9 cellular contexts compared by ENCODE assay signal in genomic region chr5:76819851-76820280, GRCh38. TPM values are rescaled to one million over a fixed set of nuclear protein-coding genes. Genes with fewer than 3 reads are reported as not detected.
A peak's percentile ranks its signal among the peaks of the same experiment; 100 is the strongest.
DNase-seq lines count a peak whose midpoint lies in the region; TF ChIP-seq lines count a peak whose summit lies in the region.
"Had no signal": no experiment of that assay in that cellular context is flagged by ENCODE, and none has a peak within 500 bp of the region (broad histone marks: within the 10 kb centered on the region; RNA-seq: fewer than 3 reads in every experiment).

No MANE protein-coding gene starts in this region.

- WGBS in lower leg skin, 2 donors: 19 to 22% methylated on average over 23 to 27 of the region's 27 CpGs
- 29 to 30% methylated on average over 15 to 17 of the region's 27 CpGs for WGBS in thyroid gland, 2 donors

- H3K36me3 ChIP-seq in thyroid gland: no peaks in the 10 kb centered on the region
- H3K36me3 ChIP-seq in WERI-Rb-1: no peaks in the 10 kb centered on the region

- peaks cover 20% of the 10 kb centered on the region for H3K4me1 Mint-ChIP-seq in activated CD4-positive, alpha-beta T cell treated with anti-CD3 and anti-CD28 coated beads, Interleukin-2, amount 10 ng/mL, durations not matched to agents 7 days and 5 days
- peaks cover 19% of the 10 kb centered on the region for H3K4me1 Mint-ChIP-seq in dendritic cell treated with granulocyte-macrophage colony-stimulating factor and Interleukin-4, amounts not matched to agents 40 ng/mL and 50 ng/mL, for 4 days (ENCODE audit: low read depth)

- H3K27me3 ChIP-seq in thyroid gland: no peaks in the 10 kb centered on the region
- no peaks in the 10 kb centered on the region for H3K27me3 ChIP-seq in WERI-Rb-1 (ENCODE audit: insufficient read depth, low read depth, severe bottlenecking)

- TF ChIP-seq POLR2A in lower leg skin (IDR thresholded peaks at IDR 0.05): no peak
- no peak for TF ChIP-seq POLR2A in thyroid gland (IDR thresholded peaks at IDR 0.05)

- no peak for DNase-seq in activated CD4-positive, alpha-beta T cell treated with anti-CD3 and anti-CD28 coated beads, Interleukin-2, amount 10 ng/mL, durations not matched to agents 7 days and 5 days
- DNase-seq in activated CD4-positive, alpha-beta T cell treated with anti-CD3 and anti-CD28 coated beads for 1 hour: no peak
- DNase-seq in lower leg skin (ENCODE audit: low spot score in 2 of 2): no peak
- DNase-seq in thyroid gland: peak; percentile 34 to 42
- no peak for DNase-seq in posterior vena cava (ENCODE audit: low spot score)
- no peak for DNase-seq in SKM-1 treated with dmso at 0.1 percent for 144 hours (lab: John Stamatoyannopoulos, UW; ENCODE audit: unreplicated experiment)
- DNase-seq in WERI-Rb-1: no peak
- DNase-seq: DMS 273 treated with DMSO at 0.1 percent for 48 hours had no signal

- H3K36me3 Mint-ChIP-seq in activated CD4-positive, alpha-beta T cell treated with anti-CD3 and anti-CD28 coated beads, Interleukin-2, amount 10 ng/mL, durations not matched to agents 7 days and 5 days (ENCODE audit: low read depth): no peaks in the 10 kb centered on the region
- no peaks in the 10 kb centered on the region for H3K36me3 Mint-ChIP-seq in dendritic cell treated with granulocyte-macrophage colony-stimulating factor and Interleukin-4, amounts not matched to agents 40 ng/mL and 50 ng/mL, for 4 days (ENCODE audit: low read depth)

- H3K27me3 Mint-ChIP-seq in activated CD4-positive, alpha-beta T cell treated with anti-CD3 and anti-CD28 coated beads, Interleukin-2, amount 10 ng/mL, durations not matched to agents 7 days and 5 days: peaks cover 49% of the 10 kb centered on the region
- peaks cover 39% of the 10 kb centered on the region for H3K27me3 Mint-ChIP-seq in dendritic cell treated with granulocyte-macrophage colony-stimulating factor and Interleukin-4, amounts not matched to agents 40 ng/mL and 50 ng/mL, for 4 days

- TF ChIP-seq CTCF in lower leg skin (IDR thresholded peaks at IDR 0.05) (no peak), thyroid gland (IDR thresholded peaks at IDR 0.05) (no peak), WERI-Rb-1 (IDR thresholded peaks at IDR 0.05; ENCODE audit: low read depth, low read length) (no peak)

- H3K4me3 ChIP-seq in lower leg skin (ENCODE audit: low read depth, poor library complexity, severe bottlenecking): peak overlapping the region; percentile 49
- H3K4me3 ChIP-seq in thyroid gland (replicated peaks in 1 of 3): peak overlapping the region; percentile 58 to 84 (median 81)
- H3K4me3 ChIP-seq in WERI-Rb-1 (ENCODE audit: low read depth, low read length): no peak overlapping the region

- H3K27ac Mint-ChIP-seq in activated CD4-positive, alpha-beta T cell treated with anti-CD3 and anti-CD28 coated beads, Interleukin-2, amount 10 ng/mL, durations not matched to agents 7 days and 5 days: no peak overlapping the region
- peak overlapping the region; percentile 69 for H3K27ac Mint-ChIP-seq in dendritic cell treated with granulocyte-macrophage colony-stimulating factor and Interleukin-4, amounts not matched to agents 40 ng/mL and 50 ng/mL, for 4 days

- intact Hi-C loops in dendritic cell treated with granulocyte-macrophage colony-stimulating factor and Interleukin-4, amounts not matched to agents 40 ng/mL and 50 ng/mL, for 4 days (cut with micrococcal nuclease): no loop called here
- intact Hi-C loops in lower leg skin (cut with DNase I; ENCODE audit: low total_unique reads) (no loop called here), thyroid gland (cut with DNase I) (no loop called here), posterior vena cava (cut with DNase I) (no loop called here)

- H3K9me3 ChIP-seq in thyroid gland (no peaks in the 10 kb centered on the region), WERI-Rb-1 (ENCODE audit: severe bottlenecking) (no peaks in the 10 kb centered on the region)

- H3K27ac ChIP-seq in thyroid gland (no peak overlapping the region), WERI-Rb-1 (no peak overlapping the region)

- H3K4me1 ChIP-seq in thyroid gland: peaks cover 6 to 13% of the 10 kb centered on the region in 2 donors

- POLR2A ChIA-PET in activated CD4-positive, alpha-beta T cell treated with anti-CD3 and anti-CD28 coated beads, Interleukin-2, amount 10 ng/mL, durations not matched to agents 7 days and 5 days (lab: Charles Lee): no interaction called here

- no peaks in the 10 kb centered on the region for H3K9me3 Mint-ChIP-seq in activated CD4-positive, alpha-beta T cell treated with anti-CD3 and anti-CD28 coated beads, Interleukin-2, amount 10 ng/mL, durations not matched to agents 7 days and 5 days
- no peaks in the 10 kb centered on the region for H3K9me3 Mint-ChIP-seq in dendritic cell treated with granulocyte-macrophage colony-stimulating factor and Interleukin-4, amounts not matched to agents 40 ng/mL and 50 ng/mL, for 4 days

- H3K4me3 Mint-ChIP-seq in activated CD4-positive, alpha-beta T cell treated with anti-CD3 and anti-CD28 coated beads, Interleukin-2, amount 10 ng/mL, durations not matched to agents 7 days and 5 days: peak overlapping the region; percentile 70
- H3K4me3 Mint-ChIP-seq in dendritic cell treated with granulocyte-macrophage colony-stimulating factor and Interleukin-4, amounts not matched to agents 40 ng/mL and 50 ng/mL, for 4 days: peak overlapping the region; percentile 74

- CTCF ChIA-PET in activated CD4-positive, alpha-beta T cell treated with anti-CD3 and anti-CD28 coated beads, Interleukin-2, amount 10 ng/mL, durations not matched to agents 7 days and 5 days (lab: Charles Lee): interaction anchor here (0.9 to 2.5 kb wide), 5 partner anchors 11 to 41 kb away, joined by 3 to 12 read pairs (median 5); no protein-coding TSS in a partner anchor

RNA-seq across cellular contexts. Expression of gene F2RL1, which starts 1.0 kb away (rescaled TPM):
- under 1 TPM; 0.27 to 0.89 TPM for total RNA-seq in activated CD4-positive, alpha-beta T cell treated with anti-CD3 and anti-CD28 coated beads, Interleukin-2, amount 10 ng/mL, durations not matched to agents 7 days and 5 days
- total RNA-seq in lower leg skin (10 to 100 TPM; 58.1 to 87.1 (median 66.3) TPM), thyroid gland (10 to 100 TPM; 10.2 to 14.9 (median 13.6) TPM), posterior vena cava (1 to 10 TPM; 1.1 to 1.4 TPM)

RNA-seq across cellular contexts. Expression of gene S100Z, which starts 29.9 kb away (rescaled TPM):
- 1 to 10 TPM; 1.8 to 2.2 TPM for total RNA-seq in activated CD4-positive, alpha-beta T cell treated with anti-CD3 and anti-CD28 coated beads, Interleukin-2, amount 10 ng/mL, durations not matched to agents 7 days and 5 days
- total RNA-seq in lower leg skin (not detected), thyroid gland (not detected), posterior vena cava (under 1 TPM; 0.79 to 0.81 TPM)

Comparison
In these comparisons a context has a peak if more than half of its experiments do, and no peak if none do; other contexts are left out.
1. DNase-seq: peak in thyroid gland (2 of 2); none in activated CD4-positive, alpha-beta T cell treated with anti-CD3 and anti-CD28 coated beads, Interleukin-2, amount 10 ng/mL, durations not matched to agents 7 days and 5 days (single experiment), activated CD4-positive, alpha-beta T cell treated with anti-CD3 and anti-CD28 coated beads for 1 hour (single experiment), lower leg skin (0 of 2), posterior vena cava (single experiment), SKM-1 treated with dmso at 0.1 percent for 144 hours (single experiment) and WERI-Rb-1 (single experiment).
2. RNA of gene F2RL1, which starts 1.0 kb away (total RNA-seq): 58.1 to 87.1 TPM in lower leg skin and 10.2 to 14.9 TPM in thyroid gland; 1.1 to 1.4 TPM in posterior vena cava and 0.27 to 0.89 TPM in activated CD4-positive, alpha-beta T cell treated with anti-CD3 and anti-CD28 coated beads, Interleukin-2, amount 10 ng/mL, durations not matched to agents 7 days and 5 days; every median in the first group is over 4 times any median in the second.